In genomic region chr17:34961093-34961911, GRCh38 we compare ENCODE assay signal across 1 cellular context.
TF ChIP-seq lines count a peak whose summit lies in the region.

Gene CCT6B, minus strand, starts transcription at chr17:34961460. Its CDS starts 67 bp downstream, at chr17:34961393.
Gene ZNF830, plus strand, starts transcription at chr17:34961540. Its CDS starts 27 bp downstream, at chr17:34961567.

TF ChIP-seq in HepG2, 621 proteins besides CTCF, POLR2A, EP300 and RAD21 (continued from another document):
- TF ChIP-seq RNF219 (CRISPR knock-in tag; IDR thresholded peaks at IDR 0.05) (no peak), AFF4 (CRISPR knock-in tag; IDR thresholded peaks at IDR 0.05) (no peak), ZNF367 (CRISPR knock-in tag; IDR thresholded peaks at IDR 0.05; ENCODE audit: borderline replicate concordance) (peak; percentile 75; the same call in 1 of the 2 replicates), ZNF263 (CRISPR knock-in tag; IDR thresholded peaks at IDR 0.05) (peak; percentile 27; the same call in 1 of the 2 replicates), SALL1 (CRISPR knock-in tag; IDR thresholded peaks at IDR 0.05) (peak; percentile 77), ZFX (CRISPR knock-in tag; IDR thresholded peaks at IDR 0.05; ENCODE audit: low read depth) (peak; percentile 98), ZNF18 (CRISPR knock-in tag; IDR thresholded peaks at IDR 0.05; ENCODE audit: insufficient replicate concordance) (peak; percentile 81), DZIP1 (CRISPR knock-in tag; IDR thresholded peaks at IDR 0.05) (peak; percentile 87; the same call in 1 of the 2 replicates), KAT2B (IDR thresholded peaks at IDR 0.05; ENCODE audit: borderline replicate concordance, low read depth, low read length) (no peak), TIGD3 (CRISPR knock-in tag; IDR thresholded peaks at IDR 0.05; ENCODE audit: borderline replicate concordance) (no peak), FOXA1 (IDR thresholded peaks at IDR 0.05) (no peak), FOXA1 (CRISPR knock-in tag; IDR thresholded peaks at IDR 0.05) (no peak), ATM (IDR thresholded peaks at IDR 0.05; ENCODE audit: borderline replicate concordance) (no peak), ZBTB4 (CRISPR knock-in tag; IDR thresholded peaks at IDR 0.05; ENCODE audit: borderline replicate concordance) (peak; percentile 86; the same call in 1 of the 2 replicates), ARHGAP35 (CRISPR knock-in tag; IDR thresholded peaks at IDR 0.05; ENCODE audit: borderline replicate concordance) (no peak), WIZ (CRISPR knock-in tag; IDR thresholded peaks at IDR 0.05) (no peak; the same call in 1 of the 2 replicates), E2F5 (CRISPR knock-in tag; conservative IDR thresholded peaks at IDR 0.05) (no peak), SYNCRIP (IDR thresholded peaks at IDR 0.05; ENCODE audit: insufficient read depth, low read depth, low read length) (no peak), ELF4 (CRISPR knock-in tag; IDR thresholded peaks at IDR 0.05; ENCODE audit: borderline replicate concordance) (no peak), ATF5 (CRISPR knock-in tag; IDR thresholded peaks at IDR 0.05; ENCODE audit: low read depth) (no peak), CCDC6 (CRISPR knock-in tag; IDR thresholded peaks at IDR 0.05) (no peak; the same call in 1 of the 2 replicates), ZNF589 (CRISPR knock-in tag; conservative IDR thresholded peaks at IDR 0.05) (peak; percentile 69; the same call in 1 of the 2 replicates), LCORL (IDR thresholded peaks at IDR 0.05) (peak; percentile 76; the same call in 1 of the 2 replicates), LCORL (CRISPR knock-in tag; IDR thresholded peaks at IDR 0.05) (no peak; the same call in 1 of the 2 replicates), RCOR2 (CRISPR knock-in tag; IDR thresholded peaks at IDR 0.05) (no peak), HDAC2 (CRISPR knock-in tag; IDR thresholded peaks at IDR 0.05) (peak; percentile 84), REXO4 (CRISPR knock-in tag; IDR thresholded peaks at IDR 0.05; ENCODE audit: borderline replicate concordance) (no peak), ZNF557 (CRISPR knock-in tag; IDR thresholded peaks at IDR 0.05) (no peak), ZNF10 (CRISPR knock-in tag; IDR thresholded peaks at IDR 0.05; ENCODE audit: borderline replicate concordance, low read depth) (no peak), PPARG (CRISPR knock-in tag; conservative IDR thresholded peaks at IDR 0.05) (0 out of 2 replicates have a peak, but pooled peaks have one; percentile 30), PHB2 (IDR thresholded peaks at IDR 0.05; ENCODE audit: partially characterized antibody) (no peak), ASH2L (IDR thresholded peaks at IDR 0.05; ENCODE audit: insufficient read length, low read depth, low read length) (peak; percentile 92), ZBTB49 (CRISPR knock-in tag; IDR thresholded peaks at IDR 0.05; ENCODE audit: borderline replicate concordance) (no peak), CEBPB (IDR thresholded peaks at IDR 0.05; ENCODE audit: borderline replicate concordance, low read depth, low read length) (no peak), PCBP2 (optimal IDR thresholded peaks at IDR 0.05; ENCODE audit: low read depth, low read length, poor library complexity, severe bottlenecking) (no peak), ZNF670 (CRISPR knock-in tag; IDR thresholded peaks at IDR 0.05; ENCODE audit: borderline replicate concordance) (peak; percentile 69; the same call in 1 of the 2 replicates), ZNF256 (CRISPR knock-in tag; conservative IDR thresholded peaks at IDR 0.05) (0 out of 2 replicates have a peak, but pooled peaks have one; percentile 52), SMAD9 (CRISPR knock-in tag; IDR thresholded peaks at IDR 0.05) (0 out of 2 replicates have a peak, but pooled peaks have one; percentile 12), IRF1 (CRISPR knock-in tag; IDR thresholded peaks at IDR 0.05; ENCODE audit: low read depth) (no peak), TOPORS (CRISPR knock-in tag; IDR thresholded peaks at IDR 0.05) (no peak; the same call in 1 of the 2 replicates), ZNF883 (CRISPR knock-in tag; IDR thresholded peaks at IDR 0.05; ENCODE audit: not compliant biosample characterization) (peak; percentile 63)
